ENCODE assay signal across 16 cellular contexts in genomic region chr7:80249619-80250305, GRCh38.
DNase-seq lines count a peak whose midpoint lies in the region; ATAC-seq and TF ChIP-seq lines count a peak whose summit lies in the region.
"Had no signal": no experiment of that assay in that cellular context is flagged by ENCODE, and none has a peak within 500 bp of the region (broad histone marks: within the 10 kb centered on the region; RNA-seq: fewer than 3 reads in every experiment).

No MANE protein-coding gene starts in this region.

- DNase-seq in AG10803 (ENCODE audit: low read depth) (peak; percentile 54), HFFc6 (peak; percentile 38), choroid plexus epithelial cell (ENCODE audit: low read depth) (peak; percentile 35), mesenchymal stem cell (peak; percentile 92), left lung (no peak), GM20000 (ENCODE audit: low spot score) (no peak), right cardiac atrium (no peak)
- DNase-seq: BE2C; CD4-positive, alpha-beta memory T cell; NCI-H1092; NCI-H2107; NCI-H345; NCI-H526 treated with DMSO at 0.1 percent for 48 hours; PC-3 had no signal

- no peak overlapping the region for H2BK5ac ChIP-seq in mesenchymal stem cell (ENCODE audit: low read depth, low read length, poor library complexity, severe bottlenecking)

- H4K8ac ChIP-seq in mesenchymal stem cell (ENCODE audit: low read length), result no peak overlapping the region

- H3K4me3 ChIP-seq in AG10803 (ENCODE audit: low read length) (no peak overlapping the region), choroid plexus epithelial cell (ENCODE audit: low read depth, low read length) (no peak overlapping the region), mesenchymal stem cell (ENCODE audit: insufficient read depth in 1 of 2, low read depth in 1 of 2, low read length in 2 of 2) (no peak overlapping the region), left lung (no peak overlapping the region), right cardiac atrium (ENCODE audit: low read length) (no peak overlapping the region)

- H3K36me3 ChIP-seq in mesenchymal stem cell (ENCODE audit: control insufficient read depth in 1 of 2, insufficient read depth in 2 of 2, low read depth in 1 of 2, low read length in 2 of 2) (no peaks in the 10 kb centered on the region), left lung (no peaks in the 10 kb centered on the region)
- H3K36me3 ChIP-seq: BE2C had no signal

- 0% methylated on average over 2 of the region's 2 CpGs for WGBS in mesenchymal stem cell
- 22% methylated on average over 2 of the region's 2 CpGs for WGBS in right cardiac atrium

- no peak overlapping the region for H3K4ac ChIP-seq in mesenchymal stem cell (ENCODE audit: low read depth in 1 of 2, low read length in 2 of 2)

- H3K4me1 Mint-ChIP-seq in HFFc6 (ENCODE audit: low read depth), result peaks cover 16% of the 10 kb centered on the region
- H3K4me1 Mint-ChIP-seq: CD4-positive, alpha-beta memory T cell had no signal

- H3K4me1 ChIP-seq in mesenchymal stem cell (ENCODE audit: control insufficient read depth, insufficient read depth, low read depth, low read length) (no peaks in the 10 kb centered on the region), left lung (no peaks in the 10 kb centered on the region), right cardiac atrium (ENCODE audit: control insufficient read depth, insufficient read depth, low read length) (no peaks in the 10 kb centered on the region)
- H3K4me1 ChIP-seq: BE2C had no signal

- peak overlapping the region; percentile 1; the same call in 1 of the 2 replicates for H3K27ac Mint-ChIP-seq in HFFc6
- H3K27ac Mint-ChIP-seq: CD4-positive, alpha-beta memory T cell had no signal

- H2AFZ ChIP-seq in mesenchymal stem cell (ENCODE audit: low read depth, low read length), result no peak overlapping the region

- H3K27ac ChIP-seq in mesenchymal stem cell (ENCODE audit: low read length, poor library complexity, severe bottlenecking), result no peak overlapping the region
- H3K27ac ChIP-seq in left lung, result no peak overlapping the region
- no peak overlapping the region for H3K27ac ChIP-seq in right cardiac atrium (ENCODE audit: low read length)

- no peak overlapping the region for H3K4me3 Mint-ChIP-seq in HFFc6
- H3K4me3 Mint-ChIP-seq: CD4-positive, alpha-beta memory T cell had no signal

- no peak overlapping the region for H2BK120ac ChIP-seq in mesenchymal stem cell (ENCODE audit: low read depth, low read length)

- no peaks in the 10 kb centered on the region for H3K79me1 ChIP-seq in mesenchymal stem cell (replicated peaks; ENCODE audit: low read length, poor library complexity, severe bottlenecking)

- H4K91ac ChIP-seq in mesenchymal stem cell (ENCODE audit: low read length), result no peak overlapping the region

- H3K9me3 ChIP-seq in mesenchymal stem cell (ENCODE audit: control insufficient read depth, low read length) (no peaks in the 10 kb centered on the region), left lung (no peaks in the 10 kb centered on the region), right cardiac atrium (ENCODE audit: control insufficient read depth, low read length) (no peaks in the 10 kb centered on the region)
- H3K9me3 ChIP-seq: BE2C had no signal

- H3K27me3 Mint-ChIP-seq in HFFc6 (ENCODE audit: insufficient read depth), result no peaks in the 10 kb centered on the region
- H3K27me3 Mint-ChIP-seq: CD4-positive, alpha-beta memory T cell had no signal

- no peak overlapping the region for H2BK12ac ChIP-seq in mesenchymal stem cell (ENCODE audit: low read length in 2 of 2)

- H3K27me3 ChIP-seq in mesenchymal stem cell (ENCODE audit: control insufficient read depth in 1 of 2, insufficient read depth in 1 of 2, low read length in 2 of 2), result no peaks in the 10 kb centered on the region
- H3K27me3 ChIP-seq in left lung, result no peaks in the 10 kb centered on the region
- H3K27me3 ChIP-seq in right cardiac atrium (ENCODE audit: control insufficient read depth, insufficient read depth), result no peaks in the 10 kb centered on the region
- H3K27me3 ChIP-seq: BE2C had no signal

- H2BK15ac ChIP-seq in mesenchymal stem cell (ENCODE audit: low read depth, poor library complexity, severe bottlenecking), result no peak overlapping the region

- no peak overlapping the region for H3K14ac ChIP-seq in mesenchymal stem cell (ENCODE audit: low read length in 2 of 2)

- no peak overlapping the region for H3K4me2 ChIP-seq in mesenchymal stem cell (ENCODE audit: low read length, poor library complexity, severe bottlenecking)

- peak overlapping the region in 1 of 2 experiments; percentile 13 for H3K18ac ChIP-seq in mesenchymal stem cell (ENCODE audit: low read depth in 1 of 2, low read length in 2 of 2)

- H3K36me3 Mint-ChIP-seq in HFFc6 (ENCODE audit: low read depth), result no peaks in the 10 kb centered on the region
- H3K36me3 Mint-ChIP-seq: CD4-positive, alpha-beta memory T cell had no signal

- H3K9me3 Mint-ChIP-seq in HFFc6, result no peaks in the 10 kb centered on the region

- TF ChIP-seq CTCF in AG10803 (conservative IDR thresholded peaks at IDR 0.05; ENCODE audit: low read length) (no peak), HFFc6 (IDR thresholded peaks at IDR 0.05) (no peak), choroid plexus epithelial cell (conservative IDR thresholded peaks at IDR 0.05; ENCODE audit: low read depth, low read length) (no peak), left lung (IDR thresholded peaks at IDR 0.05) (no peak), GM20000 (IDR thresholded peaks at IDR 0.05; ENCODE audit: extremely low read depth, missing control alignments) (no peak)

- intact Hi-C loops in left lung (cut with DNase I), result no loop called here
- intact Hi-C loops in right cardiac atrium (cut with DNase I), result no loop called here

- ATAC-seq in left lung, result no peak
- ATAC-seq in right cardiac atrium, result no peak
- ATAC-seq in GM18861 (IDR thresholded peaks at IDR 0.05; ENCODE audit: unreplicated experiment), result no peak
- ATAC-seq: HCT116, PC-3 had no signal

- no peak overlapping the region for H3K9ac ChIP-seq in mesenchymal stem cell (ENCODE audit: low read length)

- H3K23ac ChIP-seq in mesenchymal stem cell (ENCODE audit: low read length in 2 of 2), result no peak overlapping the region

- no peak overlapping the region for H2AK5ac ChIP-seq in mesenchymal stem cell (ENCODE audit: low read length, severe bottlenecking)

Comparison
In these comparisons a context has a peak if more than half of its experiments do, and no peak if none do; other contexts are left out.
1. DNase-seq: peak in AG10803 (single experiment), HFFc6 (single experiment), choroid plexus epithelial cell (single experiment) and mesenchymal stem cell (single experiment); none in left lung (0 of 2), GM20000 (single experiment) and right cardiac atrium (0 of 3).